ENCODE assay signal across 17 cellular contexts in the genomic region with DNA sequence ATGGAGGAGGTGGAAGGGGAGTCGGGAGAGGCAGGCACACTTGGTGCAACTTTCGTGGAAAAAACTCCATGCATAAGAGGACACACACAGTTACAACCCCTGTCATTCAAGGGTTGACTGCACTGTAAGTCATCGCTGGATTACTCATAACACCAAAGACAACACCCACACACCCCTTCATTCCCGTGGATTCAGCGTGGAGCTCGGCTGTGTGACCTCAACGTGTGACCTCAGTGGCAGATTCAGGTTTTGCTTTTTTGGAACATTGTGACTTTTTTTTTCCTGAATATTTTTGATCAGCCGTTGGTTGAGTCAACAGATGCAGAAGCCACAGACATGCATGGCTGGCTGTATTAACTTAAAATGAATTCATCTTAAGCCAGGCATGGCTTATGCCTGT. TPM values are rescaled to one million over a fixed set of nuclear protein-coding genes. Genes with fewer than 3 reads are reported as not detected.
A peak's percentile ranks its signal among the peaks of the same experiment; 100 is the strongest.
DNase-seq lines count a peak whose midpoint lies in the region; ATAC-seq, FAIRE-seq and TF ChIP-seq lines count a peak whose summit lies in the region.
"Had no signal": no experiment of that assay in that cellular context is flagged by ENCODE, and none has a peak within 500 bp of the region (broad histone marks: within the 10 kb centered on the region; RNA-seq: fewer than 3 reads in every experiment).

No MANE protein-coding gene starts in this region.

- H3K4ac ChIP-seq in IMR-90 (ENCODE audit: low read depth, low read length) = peak overlapping the region; percentile 60

- H2AK5ac ChIP-seq in IMR-90 (ENCODE audit: low read depth, low read length) = no peak overlapping the region

- H2AK9ac ChIP-seq in IMR-90 (replicated peaks; ENCODE audit: low read depth, low read length, poor library complexity) = no peak overlapping the region

- dilution Hi-C loops in IMR-90 (cut with HindIII; ENCODE audit: low sequenced_read_pairs, unreplicated experiment) = no loop called here

- peak overlapping the region; percentile 43 for H2BK20ac ChIP-seq in IMR-90 (ENCODE audit: low read depth, low read length)

- H3K4me2 ChIP-seq in IMR-90 (ENCODE audit: low read depth, low read length) = no peak overlapping the region

- H3K9me3 ChIP-seq in IMR-90 (ENCODE audit: control insufficient read depth, insufficient read depth, low read length) (peaks cover 19% of the 10 kb centered on the region), left ventricle myocardium inferior (replicated peaks) (peaks cover 42% of the 10 kb centered on the region)

- no peak overlapping the region for H3K56ac ChIP-seq in IMR-90 (ENCODE audit: extremely low read depth, insufficient read depth, low read length)

- intact Hi-C loops in IMR-90 (cut with micrococcal nuclease) = no loop called here
- intact Hi-C loops in left ventricle myocardium inferior (cut with micrococcal nuclease) = no loop called here

- H3K27me3 Mint-ChIP-seq in activated T-cell treated with anti-CD3 and anti-CD28 coated beads, Interleukin-2, amount 50 U/mL, for 24 hours = peaks cover 24% of the 10 kb centered on the region
- H3K27me3 Mint-ChIP-seq: IgD-negative memory B cell had no signal

- TF ChIP-seq CTCF in IMR-90 (conservative IDR thresholded peaks at IDR 0.05; ENCODE audit: low read depth, low read length) (no peak), bronchial epithelial cell (IDR thresholded peaks at IDR 0.05; ENCODE audit: insufficient read depth, low read length, severe bottlenecking) (no peak), left ventricle myocardium inferior (IDR thresholded peaks at IDR 0.05; ENCODE audit: borderline replicate concordance) (no peak)

- TF ChIP-seq POLR2A in IMR-90 (IDR thresholded peaks at IDR 0.05; ENCODE audit: low read depth, low read length) = no peak

- 34% methylated on average over 3 of the region's 8 CpGs; no CpG with 5 or more reads in 1 of the 2 experiments for WGBS in IMR-90 (ENCODE audit: extremely low coverage in 2 of 2, insufficient read length in 1 of 2), 2 experiments

- peak overlapping the region; percentile 95 for H2BK5ac ChIP-seq in IMR-90 (ENCODE audit: low read depth, low read length, poor library complexity, severe bottlenecking)

- no peak overlapping the region for H3K9ac ChIP-seq in IMR-90 (ENCODE audit: low read depth, low read length)

- H3K4me3 Mint-ChIP-seq in activated T-cell treated with anti-CD3 and anti-CD28 coated beads, Interleukin-2, amount 50 U/mL, for 24 hours = no peak overlapping the region
- H3K4me3 Mint-ChIP-seq: activated T-helper 1 cell treated with anti-CD3 and anti-CD28 coated beads, Interleukin-12 subunit alpha, Interleukin-12 subunit beta, Interleukin-2, Interleukin-4 antibody, amounts not matched to agents 30 ng/mL and 10 ng/mL and 1 ng/mL, durations not matched to agents 14 hours and 24 hours and 36 hours; IgD-negative memory B cell had no signal

- H3K36me3 ChIP-seq in IMR-90 (ENCODE audit: control insufficient read depth, insufficient read depth, low read length) = no peaks in the 10 kb centered on the region
- H3K36me3 ChIP-seq in bronchial epithelial cell (ENCODE audit: control insufficient read depth, insufficient read depth, low read length) = no peaks in the 10 kb centered on the region
- H3K36me3 ChIP-seq in left ventricle myocardium inferior = no peaks in the 10 kb centered on the region
- H3K36me3 ChIP-seq: ascending aorta, neutrophil, WERI-Rb-1 had no signal

- peak; percentile 18 for DNase-seq in activated T-cell treated with anti-CD3 and anti-CD28 coated beads, Interleukin-2, amount 50 U/mL, for 24 hours
- DNase-seq in activated T-cell treated with anti-CD3 and anti-CD28 coated beads for 4 hours (no peak), IMR-90 (peak; percentile 82), bronchial epithelial cell (ENCODE audit: low read depth) (peak; percentile 46), putamen (ENCODE audit: low spot score) (peak; percentile 44), NCI-H82 treated with DMSO at 0.1 percent for 48 hours (lab: John Stamatoyannopoulos, UW; ENCODE audit: unreplicated experiment) (no peak), NCI-H1092 (lab: John Stamatoyannopoulos, UW) (no peak), left ventricle myocardium inferior (no peak)
- DNase-seq: mesenchymal stem cell, NCI-H226, WERI-Rb-1 had no signal

- H4K20me1 ChIP-seq in IMR-90 (ENCODE audit: insufficient read depth, low read length) = no peaks in the 10 kb centered on the region

- no peak for FAIRE-seq in bronchial epithelial cell (lab: Jason Lieb, UNC)
- FAIRE-seq: H1 had no signal

- TF ChIP-seq RAD21 in IMR-90 (IDR thresholded peaks at IDR 0.05; ENCODE audit: low read length) = no peak

- H3K4me1 ChIP-seq in IMR-90 (ENCODE audit: control insufficient read depth, insufficient read depth, low read length) (peaks cover 13% of the 10 kb centered on the region), left ventricle myocardium inferior (no peaks in the 10 kb centered on the region)
- H3K4me1 ChIP-seq: ascending aorta had no signal

- peak overlapping the region; percentile 53; the same call in 1 of the 2 replicates for H4K91ac ChIP-seq in IMR-90 (ENCODE audit: insufficient read depth, low read depth, low read length)

- no peak overlapping the region; the same call in 2 of the 3 replicates for H2BK15ac ChIP-seq in IMR-90 (ENCODE audit: low read depth, low read length)

- H3K36me3 Mint-ChIP-seq in activated T-cell treated with anti-CD3 and anti-CD28 coated beads, Interleukin-2, amount 50 U/mL, for 24 hours (ENCODE audit: low read depth) = no peaks in the 10 kb centered on the region

- BruUV-seq in IMR-90 (replicated peaks; lab: Mats Ljungman, UMichigan) = no TSS peak

- H2BK120ac ChIP-seq in IMR-90 (ENCODE audit: low read depth, low read length) = peak overlapping the region; percentile 44

- ATAC-seq in IMR-90 (ENCODE audit: low read depth) = peak; percentile 44; the same call in 1 of the 2 replicates

- peak overlapping the region in 1 of 2 experiments; percentile 25; a peak in 1 of 4 replicates for H4K8ac ChIP-seq in IMR-90 (ENCODE audit: low read depth in 2 of 2, low read length in 2 of 2)

- peaks cover 36% of the 10 kb centered on the region for H3K9me3 Mint-ChIP-seq in activated T-cell treated with anti-CD3 and anti-CD28 coated beads, Interleukin-2, amount 50 U/mL, for 24 hours

- peak overlapping the region; percentile 39 for H2AFZ ChIP-seq in IMR-90 (replicated peaks; ENCODE audit: low read length, poor library complexity)

- H4K5ac ChIP-seq in IMR-90 (ENCODE audit: low read depth, low read length) = no peak overlapping the region; the same call in 1 of the 2 replicates

- H3K23ac ChIP-seq in IMR-90 (ENCODE audit: low read depth, low read length) = no peak overlapping the region

- POLR2A ChIA-PET in IMR-90 (lab: Charles Lee; ENCODE audit: unreplicated experiment) = no interaction called here

- no peak overlapping the region for H3K27ac Mint-ChIP-seq in activated T-cell treated with anti-CD3 and anti-CD28 coated beads, Interleukin-2, amount 50 U/mL, for 24 hours
- H3K27ac Mint-ChIP-seq: activated T-helper 1 cell treated with anti-CD3 and anti-CD28 coated beads, Interleukin-12 subunit alpha, Interleukin-12 subunit beta, Interleukin-2, Interleukin-4 antibody, amounts not matched to agents 30 ng/mL and 10 ng/mL and 1 ng/mL, durations not matched to agents 14 hours and 24 hours and 36 hours; IgD-negative memory B cell had no signal

- no peak overlapping the region for H3K14ac ChIP-seq in IMR-90 (replicated peaks; ENCODE audit: low read depth, low read length)

- no peaks in the 10 kb centered on the region for H3K79me1 ChIP-seq in IMR-90 (ENCODE audit: low read depth in 1 of 2, low read length in 2 of 2)

- H3K4me1 Mint-ChIP-seq in activated T-cell treated with anti-CD3 and anti-CD28 coated beads, Interleukin-2, amount 50 U/mL, for 24 hours (ENCODE audit: low read depth) = peaks cover 8% of the 10 kb centered on the region

- CTCF ChIA-PET in IMR-90 (lab: Yijun Ruan, JAX) = no interaction called here

- H3K9me1 ChIP-seq in IMR-90 (ENCODE audit: insufficient read depth, low read length) = 0 out of 2 replicates have a peak, but pooled peaks cover 5% of the 10 kb centered on the region

- no peaks in the 10 kb centered on the region for H3K27me3 ChIP-seq in IMR-90 (ENCODE audit: control insufficient read depth, insufficient read depth, low read length)
- H3K27me3 ChIP-seq in bronchial epithelial cell (ENCODE audit: control insufficient read depth, insufficient read depth, low read length) = no peaks in the 10 kb centered on the region
- H3K27me3 ChIP-seq in left ventricle myocardium inferior (ENCODE audit: low read depth) = peaks cover 28% of the 10 kb centered on the region
- H3K27me3 ChIP-seq: ascending aorta had no signal

- peak overlapping the region; percentile 30; the same call in 1 of the 2 replicates for H3K18ac ChIP-seq in IMR-90 (ENCODE audit: low read depth, low read length)

- H3K27ac ChIP-seq in IMR-90 (ENCODE audit: insufficient read depth, low read length) (no peak overlapping the region), left ventricle myocardium inferior (replicated peaks) (no peak overlapping the region)
- H3K27ac ChIP-seq: ascending aorta, neutrophil, WERI-Rb-1 had no signal

- H3K4me3 ChIP-seq in IMR-90 (ENCODE audit: insufficient read depth, low read depth, low read length) = no peak overlapping the region
- no peak overlapping the region for H3K4me3 ChIP-seq in bronchial epithelial cell (ENCODE audit: low read depth, low read length)
- no peak overlapping the region for H3K4me3 ChIP-seq in left ventricle myocardium inferior
- H3K4me3 ChIP-seq: ascending aorta had no signal

- in situ Hi-C loops in IMR-90 (cut with MboI; ENCODE audit: low sequenced_read_pairs) = no loop called here

TF ChIP-seq in IMR-90, 13 proteins besides CTCF, POLR2A, EP300 and RAD21:
- TF ChIP-seq, protein P1, sequence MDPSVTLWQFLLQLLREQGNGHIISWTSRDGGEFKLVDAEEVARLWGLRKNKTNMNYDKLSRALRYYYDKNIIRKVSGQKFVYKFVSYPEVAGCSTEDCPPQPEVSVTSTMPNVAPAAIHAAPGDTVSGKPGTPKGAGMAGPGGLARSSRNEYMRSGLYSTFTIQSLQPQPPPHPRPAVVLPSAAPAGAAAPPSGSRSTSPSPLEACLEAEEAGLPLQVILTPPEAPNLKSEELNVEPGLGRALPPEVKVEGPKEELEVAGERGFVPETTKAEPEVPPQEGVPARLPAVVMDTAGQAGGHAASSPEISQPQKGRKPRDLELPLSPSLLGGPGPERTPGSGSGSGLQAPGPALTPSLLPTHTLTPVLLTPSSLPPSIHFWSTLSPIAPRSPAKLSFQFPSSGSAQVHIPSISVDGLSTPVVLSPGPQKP (IDR thresholded peaks at IDR 0.05; ENCODE audit: borderline replicate concordance, low read depth, low read length) = no peak
- TF ChIP-seq FOS (IDR thresholded peaks at IDR 0.05; ENCODE audit: low read depth, low read length) (peak; percentile 65; the same call in 1 of the 2 replicates), BHLHE40 (IDR thresholded peaks at IDR 0.05; ENCODE audit: low read depth, low read length) (peak; percentile 59)
TF ChIP-seq in IMR-90: peak in this region for 2.

RNA-seq across cellular contexts. Expression of a gene that starts 19.7 kb away (rescaled TPM):
- total RNA-seq in IMR-90 (2012; rRNA removed) (not detected in 2 replicates), bronchial epithelial cell (under 0.01 TPM in 1 of 2 replicates, not detected in the other), left ventricle myocardium inferior (not detected)
- 0.01 and 0.02 TPM in 2 replicates for polyA plus RNA-seq in IMR-90 (2012; rRNA removed)
- under 0.01 TPM in 1 of 2 replicates, not detected in the other for polyA plus RNA-seq in IMR-90 (2012; cell fraction: cytosol; rRNA removed)
- under 0.01 and 0.01 TPM in 2 replicates for polyA plus RNA-seq in IMR-90 (2012; cell fraction: nucleus; rRNA removed; ENCODE audit: low replicate concordance)
- total RNA-seq: activated T-helper 1 cell treated with anti-CD3 and anti-CD28 coated beads, Interleukin-12 subunit alpha, Interleukin-12 subunit beta, Interleukin-2, Interleukin-4 antibody, amounts not matched to agents 30 ng/mL and 10 ng/mL and 1 ng/mL, durations not matched to agents 14 hours and 24 hours and 36 hours; dermis microvascular lymphatic vessel endothelial cell; H1 had no signal
- polyA plus RNA-seq: H1, IgD-negative memory B cell had no signal

Comparison
In these comparisons a context has a peak if more than half of its experiments do, and no peak if none do; other contexts are left out.
1. DNase-seq: peak in activated T-cell treated with anti-CD3 and anti-CD28 coated beads, Interleukin-2, amount 50 U/mL, for 24 hours (single experiment), IMR-90 (single experiment), bronchial epithelial cell (single experiment) and putamen (single experiment); none in activated T-cell treated with anti-CD3 and anti-CD28 coated beads for 4 hours (single experiment), NCI-H82 treated with DMSO at 0.1 percent for 48 hours (single experiment), NCI-H1092 (single experiment) and left ventricle myocardium inferior (single experiment).